In the genomic region with DNA sequence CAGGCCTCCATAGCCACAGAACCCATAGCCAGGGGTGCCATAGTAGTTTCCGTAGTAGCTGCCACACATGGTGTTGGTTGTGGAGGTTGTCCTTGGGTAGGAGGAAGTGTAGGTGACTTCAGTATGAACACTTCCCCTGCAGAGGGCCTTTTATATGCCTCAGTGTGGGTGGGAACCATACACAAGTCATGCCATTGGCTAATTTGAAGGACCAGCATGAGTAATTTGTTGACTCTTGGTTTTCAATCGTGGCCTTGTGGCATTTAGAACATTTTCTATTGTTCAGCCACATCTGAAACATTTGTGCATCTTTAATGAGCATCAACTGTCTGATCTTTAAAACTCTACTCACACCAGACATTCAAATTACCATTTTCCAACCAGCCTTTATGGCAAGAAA, we compare ENCODE assay signal across 20 cellular contexts. TPM values are rescaled to one million over a fixed set of nuclear protein-coding genes. Genes with fewer than 3 reads are reported as not detected.
DNase-seq lines count a peak whose midpoint lies in the region; ATAC-seq and TF ChIP-seq lines count a peak whose summit lies in the region.
"Had no signal": no experiment of that assay in that cellular context is flagged by ENCODE, and none has a peak within 500 bp of the region (broad histone marks: within the 10 kb centered on the region; RNA-seq: fewer than 3 reads in every experiment).

A gene with protein sequence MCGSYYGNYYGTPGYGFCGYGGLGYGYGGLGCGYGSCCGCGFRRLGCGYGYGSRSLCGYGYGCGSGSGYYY (minus strand): TSS at position 95 of the 400 bp plus-strand sequence. CDS start 26 bp downstream, at position 69.

- TF ChIP-seq CTCF in PC-3 (conservative IDR thresholded peaks at IDR 0.05; ENCODE audit: low read depth, low read length) = no peak
- TF ChIP-seq CTCF in testis (IDR thresholded peaks at IDR 0.05) = no peak

- peak within 1 kb of the TSS; percentile 92 for H4K91ac ChIP-seq in neuronal stem cell (ENCODE audit: low read depth, low read length, poor library complexity)

- H3K27me3 ChIP-seq in PC-3 (ENCODE audit: low read length) = no peaks in the 10 kb centered on the region
- H3K27me3 ChIP-seq in neuronal stem cell (ENCODE audit: control insufficient read depth in 3 of 3, insufficient read depth in 3 of 3, low read depth in 1 of 3, low read length in 3 of 3) = no peaks in the 10 kb centered on the region
- H3K27me3 ChIP-seq in testis = no peaks in the 10 kb centered on the region
- H3K27me3 ChIP-seq: BE2C had no signal

- H2BK5ac ChIP-seq in neuronal stem cell (ENCODE audit: low read length) = no peak within 1 kb of the TSS

- no peak within 1 kb of the TSS for H2BK12ac ChIP-seq in neuronal stem cell (ENCODE audit: low read length)

- WGBS in neuronal stem cell (ENCODE audit: extremely low coverage in 2 of 2, insufficient read length in 2 of 2, insufficient replicate concordance in 1 of 2), 2 donors = no CpG with 5 or more reads among the region's 2 CpGs
- 78 to 85% methylated on average over 2 of the region's 2 CpGs for WGBS in testis, 2 donors

- peak within 1 kb of the TSS; percentile 61 for H2BK120ac ChIP-seq in neuronal stem cell (ENCODE audit: low read depth, low read length)

- intact Hi-C loops in PC-3 (cut with micrococcal nuclease) = no loop called here
- intact Hi-C loops in testis (cut with DNase I; ENCODE audit: low total_unique reads) = no loop called here

- DNase-seq in NCI-H69 (lab: John Stamatoyannopoulos, UW) (peak; percentile 4), PC-3 (peak; percentile 45), neuronal stem cell (ENCODE audit: low spot score) (no peak), NCI-H2227 treated with DMSO at 0.1 percent for 48 hours (lab: John Stamatoyannopoulos, UW) (no peak), testis (no peak)
- DNase-seq: ACHN; BE2C; C1 segment of cervical spinal cord; CD4-positive, CD25-positive, alpha-beta regulatory T cell; CD8-positive, alpha-beta memory T cell; COR-L47; DMS 273 treated with DMSO at 0.1 percent for 48 hours; DMS79; GDM1; GM23248 had no signal

- H3K9me3 ChIP-seq in PC-3 (ENCODE audit: low read length) = no peaks in the 10 kb centered on the region
- no peaks in the 10 kb centered on the region for H3K9me3 ChIP-seq in neuronal stem cell (replicated peaks in 1 of 2; ENCODE audit: control insufficient read depth in 2 of 2, insufficient read depth in 1 of 2, low read depth in 1 of 2, low read length in 2 of 2)
- H3K9me3 ChIP-seq in testis = no peaks in the 10 kb centered on the region
- H3K9me3 ChIP-seq: BE2C, HAP-1 had no signal

- H2AFZ ChIP-seq in PC-3 (ENCODE audit: low read length) = no peak within 1 kb of the TSS
- H2AFZ ChIP-seq in neuronal stem cell (ENCODE audit: low read length) = no peak within 1 kb of the TSS
- H2AFZ ChIP-seq: GM23248 had no signal

- no peaks in the 10 kb centered on the region for H3K36me3 ChIP-seq in PC-3 (ENCODE audit: low read depth, low read length)
- H3K36me3 ChIP-seq in neuronal stem cell (replicated peaks in 1 of 2; ENCODE audit: control insufficient read depth in 2 of 2, insufficient read depth in 2 of 2, low read length in 2 of 2) = no peaks in the 10 kb centered on the region
- H3K36me3 ChIP-seq in testis (ENCODE audit: low read depth, missing control alignments) = no peaks in the 10 kb centered on the region
- H3K36me3 ChIP-seq: BE2C, HAP-1 had no signal

- peak within 1 kb of the TSS; percentile 48 for H3K18ac ChIP-seq in neuronal stem cell (ENCODE audit: low read length)

- ATAC-seq in PC-3 (peak; percentile 38; the same call in 1 of the 2 replicates), HG03045 (IDR thresholded peaks at IDR 0.05; ENCODE audit: unreplicated experiment) (no peak)

- peak within 1 kb of the TSS; percentile 78 for H2AK5ac ChIP-seq in neuronal stem cell (ENCODE audit: low read depth, low read length)

- H3K4me2 ChIP-seq in PC-3 (ENCODE audit: low read length) = no peak within 1 kb of the TSS
- no peak within 1 kb of the TSS for H3K4me2 ChIP-seq in neuronal stem cell (ENCODE audit: insufficient read depth, low read length, poor library complexity, severe bottlenecking)

- peak within 1 kb of the TSS; percentile 82 for H3K14ac ChIP-seq in neuronal stem cell (ENCODE audit: low read length)

- H3K27ac ChIP-seq in PC-3 (ENCODE audit: low read length) (no peak within 1 kb of the TSS), neuronal stem cell (replicated peaks; ENCODE audit: low read length) (no peak within 1 kb of the TSS), testis (no peak within 1 kb of the TSS)
- H3K27ac ChIP-seq: GM23248 had no signal

- H3K79me1 ChIP-seq in neuronal stem cell (ENCODE audit: low read depth, low read length) = no peaks in the 10 kb centered on the region

- no peak for TF ChIP-seq POLR2A in testis (IDR thresholded peaks at IDR 0.05)

- BruUV-seq in PC-3 (replicated peaks; lab: Mats Ljungman, UMichigan) = no TSS peak

- no peak within 1 kb of the TSS for H3K23ac ChIP-seq in neuronal stem cell (ENCODE audit: low read depth, low read length, poor library complexity)

- H3K9ac ChIP-seq in PC-3 (ENCODE audit: low read length) = no peak within 1 kb of the TSS
- no peak within 1 kb of the TSS for H3K9ac ChIP-seq in neuronal stem cell (ENCODE audit: low read depth, low read length, poor library complexity)
- H3K9ac ChIP-seq: GM23248 had no signal

- peak within 1 kb of the TSS; percentile 82 for H4K8ac ChIP-seq in neuronal stem cell (ENCODE audit: low read depth, low read length)

- no peak within 1 kb of the TSS for H3K4ac ChIP-seq in neuronal stem cell (ENCODE audit: low read length)

- H3K9me2 ChIP-seq in PC-3 (replicated peaks; ENCODE audit: low read length) = no peaks in the 10 kb centered on the region; the same call in 1 of the 2 replicates

- H3K4me3 ChIP-seq in PC-3 (ENCODE audit: low read length) = no peak within 1 kb of the TSS
- no peak within 1 kb of the TSS for H3K4me3 ChIP-seq in neuronal stem cell (ENCODE audit: low read length in 2 of 2)
- no peak within 1 kb of the TSS for H3K4me3 ChIP-seq in testis
- H3K4me3 ChIP-seq: GM23248, HAP-1 had no signal

- CTCF ChIA-PET in PC-3 (lab: Charles Lee) = no interaction called here

- POLR2A ChIA-PET in PC-3 (lab: Charles Lee; ENCODE audit: unreplicated experiment) = no interaction called here

- peak within 1 kb of the TSS; percentile 39 for H2BK15ac ChIP-seq in neuronal stem cell (ENCODE audit: low read length)

- no peaks in the 10 kb centered on the region for H4K20me1 ChIP-seq in PC-3 (ENCODE audit: low read length)

- H3K4me1 ChIP-seq in PC-3 (ENCODE audit: insufficient read depth, low read length) (peaks cover 8% of the 10 kb centered on the region), neuronal stem cell (ENCODE audit: control insufficient read depth in 2 of 2, insufficient read depth in 1 of 2, low read depth in 1 of 2, low read length in 2 of 2) (no peaks in the 10 kb centered on the region), testis (no peaks in the 10 kb centered on the region)
- H3K4me1 ChIP-seq: BE2C, HAP-1 had no signal

- H3F3A ChIP-seq in PC-3 (ENCODE audit: low read length, unreplicated experiment) = no peaks in the 10 kb centered on the region

- no peaks in the 10 kb centered on the region for H3K79me2 ChIP-seq in PC-3 (ENCODE audit: low read length)

RNA-seq across cellular contexts. Expression of the gene that starts here (rescaled TPM):
- total RNA-seq in PC-3 (2014; rRNA removed) = not detected in 2 replicates
- polyA plus RNA-seq in neuronal stem cell (2013, experiment 1 of 2) = not detected
- not detected for polyA plus RNA-seq in neuronal stem cell (2013, experiment 2 of 2)
- not detected for total RNA-seq in testis
- polyA plus RNA-seq in testis (ENCODE audit: insufficient read depth, low read depth, low replicate concordance) = not detected
- total RNA-seq: CD4-positive, CD25-positive, alpha-beta regulatory T cell; CD8-positive, alpha-beta memory T cell; Daoy; GM23248; H4; HT-29 had no signal
- polyA plus RNA-seq: CD4-positive, CD25-positive, alpha-beta regulatory T cell; CD8-positive, alpha-beta memory T cell; GM23248 had no signal

Comparison
In these comparisons a context has a peak if more than half of its experiments do, and no peak if none do; other contexts are left out.
1. Peak in DNase-seq and ATAC-seq in PC-3; RNA of the gene not detected or under 1 TPM.